In the genomic region with DNA sequence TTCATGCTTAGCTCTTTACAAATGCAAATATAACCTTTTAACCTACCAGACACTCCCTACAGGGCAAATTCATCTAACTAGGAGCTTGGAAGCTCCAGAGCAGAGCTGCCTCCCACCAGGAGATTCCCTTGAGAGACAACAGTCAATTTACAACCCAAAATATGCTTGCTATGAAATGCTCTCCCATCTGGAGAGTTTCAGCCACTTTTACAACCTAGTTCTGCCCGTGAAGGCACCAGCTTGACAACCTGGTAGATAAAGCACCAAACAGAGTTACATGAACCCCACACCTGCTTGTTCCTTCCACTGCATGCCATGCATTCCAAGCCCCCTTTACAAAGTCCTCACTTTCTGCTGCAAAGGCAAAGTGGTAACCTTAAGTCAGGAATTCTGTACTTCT, we compare ENCODE assay signal across 23 cellular contexts.
"Had no signal": no experiment of that assay in that cellular context is flagged by ENCODE, and none has a peak within 500 bp of the region (broad histone marks: within the 10 kb centered on the region; RNA-seq: fewer than 3 reads in every experiment).

No MANE protein-coding gene starts in this region.

- H3K4me3 ChIP-seq: lower lobe of right lung, right atrium auricular region had no signal

- H3K27me3 Mint-ChIP-seq: activated CD4-positive, alpha-beta T cell treated with anti-CD3 and anti-CD28 coated beads, Interleukin-2, amount 10 ng/mL, durations not matched to agents 24 days and 14 days; brain; T-cell had no signal

- ATAC-seq: activated CD8-positive, alpha-beta T cell treated with anti-CD3 and anti-CD28 coated beads, Interleukin-2, amount 10 ng/mL, durations not matched to agents 7 days and 5 days; activated T-cell treated with anti-CD3 and anti-CD28 coated beads, Interleukin-2, amount 50 U/mL, for 4 hours; left colon; lower lobe of right lung; T-cell had no signal

- H3K4me1 Mint-ChIP-seq: activated CD4-positive, alpha-beta T cell treated with anti-CD3 and anti-CD28 coated beads, Interleukin-2, amount 10 ng/mL, durations not matched to agents 24 days and 14 days; T-cell had no signal

- H3K9me3 ChIP-seq: lower lobe of right lung, right atrium auricular region had no signal

- H3K27ac ChIP-seq: lower lobe of right lung, right atrium auricular region had no signal

- H3K27me3 ChIP-seq: right atrium auricular region had no signal

- DNase-seq: activated CD4-positive, alpha-beta T cell treated with anti-CD3 and anti-CD28 coated beads, Interleukin-2, amount 10 ng/mL, durations not matched to agents 24 days and 14 days; activated CD4-positive, CD25-positive, alpha-beta regulatory T cell; activated CD8-positive, alpha-beta memory T cell treated with anti-CD3 and anti-CD28 coated beads, Interleukin-2, amount 50 U/mL, for 4 hours; activated CD8-positive, alpha-beta T cell treated with anti-CD3 and anti-CD28 coated beads, Interleukin-2, amount 10 ng/mL, durations not matched to agents 7 days and 5 days; activated naive CD4-positive, alpha-beta T cell treated with anti-CD3 and anti-CD28 coated beads for 36 hours; activated T-cell treated with anti-CD3 and anti-CD28 coated beads, Interleukin-2, amount 50 U/mL, for 4 hours; anterior cingulate cortex; central memory CD4-positive, alpha-beta T cell; erythroblast; foreskin melanocyte; hypothalamus; left colon; lower lobe of right lung; midbrain; nephron progenitor cell; stimulated activated CD4-positive, alpha-beta T cell treated with anti-CD3 and anti-CD28 coated beads, Interleukin-12 subunit alpha, Interleukin-12 subunit beta, amount 100 ng/mL, for 4 hours; stimulated activated CD4-positive, alpha-beta T cell treated with anti-CD3 and anti-CD28 coated beads, Interleukin-1b, Interleukin-23, amount 100 ng/mL, for 48 hours; stimulated activated CD8-positive, alpha-beta memory T cell treated with anti-CD3 and anti-CD28 coated beads, Interleukin-4, amount 100 ng/mL, for 48 hours; stimulated activated naive CD4-positive, alpha-beta T cell; T-cell; T-helper 9 cell had no signal

- H3K36me3 Mint-ChIP-seq: brain, T-cell had no signal

- H3K36me3 ChIP-seq: lower lobe of right lung, right atrium auricular region had no signal

- H3K4me1 ChIP-seq: lower lobe of right lung, right atrium auricular region had no signal

- H3K4me3 Mint-ChIP-seq: activated CD4-positive, alpha-beta T cell treated with anti-CD3 and anti-CD28 coated beads, Interleukin-2, amount 10 ng/mL, durations not matched to agents 24 days and 14 days; activated CD8-positive, alpha-beta T cell treated with anti-CD3 and anti-CD28 coated beads, Interleukin-2, amount 10 ng/mL, durations not matched to agents 7 days and 5 days; activated naive CD4-positive, alpha-beta T cell treated with anti-CD3 and anti-CD28 coated beads for 36 hours; activated T-cell treated with anti-CD3 and anti-CD28 coated beads, Interleukin-2, amount 50 U/mL, for 4 hours; brain; nephron progenitor cell; T-cell had no signal

- H3K27ac Mint-ChIP-seq: activated CD4-positive, alpha-beta T cell treated with anti-CD3 and anti-CD28 coated beads, Interleukin-2, amount 10 ng/mL, durations not matched to agents 24 days and 14 days; activated CD8-positive, alpha-beta T cell treated with anti-CD3 and anti-CD28 coated beads, Interleukin-2, amount 10 ng/mL, durations not matched to agents 7 days and 5 days; activated naive CD4-positive, alpha-beta T cell treated with anti-CD3 and anti-CD28 coated beads for 36 hours; brain; nephron progenitor cell; T-cell had no signal
